ENCODE assay signal across 1 cellular context in the genomic region with DNA sequence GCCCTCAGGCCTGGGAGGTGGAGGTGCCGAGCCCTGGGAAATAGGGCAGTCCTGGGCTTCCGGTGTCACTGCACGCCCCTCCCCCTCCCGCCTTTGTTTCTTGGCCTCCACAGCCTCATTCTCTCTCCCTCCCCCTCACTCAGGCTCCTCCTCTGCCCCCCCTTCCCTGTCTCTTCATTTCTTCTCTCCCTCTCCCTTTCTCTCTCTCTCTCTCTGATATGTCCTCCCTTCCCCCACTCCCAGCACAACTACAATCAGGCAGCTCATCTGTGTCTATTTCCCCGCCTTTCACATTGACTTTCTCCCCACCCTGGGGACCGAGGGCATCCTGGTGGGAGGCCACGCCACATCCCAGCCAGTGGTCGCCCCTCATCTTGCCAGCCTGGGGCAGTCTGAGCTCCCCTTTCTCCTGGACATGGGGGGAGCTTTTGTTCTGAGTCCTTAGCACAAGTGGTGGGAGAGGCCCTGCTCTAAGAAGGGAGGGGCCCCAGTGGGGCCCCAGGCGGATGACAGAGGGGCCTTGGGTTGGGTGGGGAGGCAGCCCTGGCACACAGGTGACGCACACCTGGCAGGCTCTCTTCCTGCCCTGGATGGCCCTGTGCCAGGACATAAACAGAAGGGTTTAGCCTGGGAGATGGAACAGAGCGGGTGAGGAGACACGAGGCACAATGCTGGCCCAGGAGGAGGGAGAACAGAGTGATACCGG.
TF ChIP-seq lines count a peak whose summit lies in the region.

No MANE protein-coding gene starts in this region.

TF ChIP-seq in K562, 482 proteins besides CTCF, POLR2A, EP300 and RAD21 (continued from another document and continues in another):
- no peak for TF ChIP-seq CREB5 (CRISPR knock-in tag; IDR thresholded peaks at IDR 0.05)
- TF ChIP-seq TRIM24 (IDR thresholded peaks at IDR 0.05), result peak; percentile 81 to 86
- TF ChIP-seq PHB (CRISPR knock-in tag; IDR thresholded peaks at IDR 0.05), result no peak
- TF ChIP-seq MYBL2 (IDR thresholded peaks at IDR 0.05; ENCODE audit: low read depth), result no peak
- no peak for TF ChIP-seq MYBL2 (CRISPR knock-in tag; IDR thresholded peaks at IDR 0.05; ENCODE audit: borderline replicate concordance)
- TF ChIP-seq, protein P1, sequence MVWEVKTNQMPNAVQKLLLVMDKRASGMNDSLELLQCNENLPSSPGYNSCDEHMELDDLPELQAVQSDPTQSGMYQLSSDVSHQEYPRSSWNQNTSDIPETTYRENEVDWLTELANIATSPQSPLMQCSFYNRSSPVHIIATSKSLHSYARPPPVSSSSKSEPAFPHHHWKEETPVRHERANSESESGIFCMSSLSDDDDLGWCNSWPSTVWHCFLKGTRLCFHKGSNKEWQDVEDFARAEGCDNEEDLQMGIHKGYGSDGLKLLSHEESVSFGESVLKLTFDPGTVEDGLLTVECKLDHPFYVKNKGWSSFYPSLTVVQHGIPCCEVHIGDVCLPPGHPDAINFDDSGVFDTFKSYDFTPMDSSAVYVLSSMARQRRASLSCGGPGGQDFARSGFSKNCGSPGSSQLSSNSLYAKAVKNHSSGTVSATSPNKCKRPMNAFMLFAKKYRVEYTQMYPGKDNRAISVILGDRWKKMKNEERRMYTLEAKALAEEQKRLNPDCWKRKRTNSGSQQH (CRISPR knock-in tag; IDR thresholded peaks at IDR 0.05), result 0 out of 2 replicates have a peak, but pooled peaks have one; percentile 27
- TF ChIP-seq NR1H2 (CRISPR knock-in tag; IDR thresholded peaks at IDR 0.05), result no peak
- TF ChIP-seq ZNF124 (CRISPR knock-in tag; IDR thresholded peaks at IDR 0.05), result no peak
- TF ChIP-seq BRD4 (IDR thresholded peaks at IDR 0.05), result no peak
- TF ChIP-seq PYGO2 (tag; IDR thresholded peaks at IDR 0.05), result no peak
- no peak for TF ChIP-seq USF1 (CRISPR knock-in tag; IDR thresholded peaks at IDR 0.05)
- TF ChIP-seq EHMT2 (IDR thresholded peaks at IDR 0.05), result peak; percentile 67
- TF ChIP-seq GATAD2B (IDR thresholded peaks at IDR 0.05; ENCODE audit: borderline replicate concordance), result no peak
- TF ChIP-seq MTA2 (IDR thresholded peaks at IDR 0.05; ENCODE audit: low read depth), result peak; percentile 76
- no peak for TF ChIP-seq MEF2D (tag; conservative IDR thresholded peaks at IDR 0.05; ENCODE audit: low read depth)
- TF ChIP-seq MBD1 (CRISPR knock-in tag; IDR thresholded peaks at IDR 0.05), result no peak
- no peak for TF ChIP-seq ZNF41 (CRISPR knock-in tag; conservative IDR thresholded peaks at IDR 0.05)
- no peak for TF ChIP-seq SMARCC2 (IDR thresholded peaks at IDR 0.05; ENCODE audit: low read depth)
- no peak for TF ChIP-seq YBX1 (IDR thresholded peaks at IDR 0.05)
- no peak for TF ChIP-seq ELK1 (CRISPR knock-in tag; IDR thresholded peaks at IDR 0.05)
- TF ChIP-seq ATF4 (CRISPR knock-in tag; IDR thresholded peaks at IDR 0.05), result no peak
- no peak for TF ChIP-seq KDM2B (CRISPR knock-in tag; IDR thresholded peaks at IDR 0.05)
- peak; percentile 7; the same call in 1 of the 2 replicates for TF ChIP-seq POLR2G (IDR thresholded peaks at IDR 0.05; ENCODE audit: low read depth, low read length)
- no peak for TF ChIP-seq PTRF (tag; IDR thresholded peaks at IDR 0.05)
- no peak for TF ChIP-seq ATF6 (CRISPR knock-in tag; IDR thresholded peaks at IDR 0.05)
- no peak for TF ChIP-seq CHD1 (IDR thresholded peaks at IDR 0.05; ENCODE audit: low read length)
- no peak for TF ChIP-seq DMBX1 (CRISPR knock-in tag; IDR thresholded peaks at IDR 0.05; ENCODE audit: borderline replicate concordance)
- no peak for TF ChIP-seq ELF4 (CRISPR knock-in tag; IDR thresholded peaks at IDR 0.05)
- no peak for TF ChIP-seq C11orf30 (IDR thresholded peaks at IDR 0.05; ENCODE audit: low read depth)
- TF ChIP-seq, protein P2, sequence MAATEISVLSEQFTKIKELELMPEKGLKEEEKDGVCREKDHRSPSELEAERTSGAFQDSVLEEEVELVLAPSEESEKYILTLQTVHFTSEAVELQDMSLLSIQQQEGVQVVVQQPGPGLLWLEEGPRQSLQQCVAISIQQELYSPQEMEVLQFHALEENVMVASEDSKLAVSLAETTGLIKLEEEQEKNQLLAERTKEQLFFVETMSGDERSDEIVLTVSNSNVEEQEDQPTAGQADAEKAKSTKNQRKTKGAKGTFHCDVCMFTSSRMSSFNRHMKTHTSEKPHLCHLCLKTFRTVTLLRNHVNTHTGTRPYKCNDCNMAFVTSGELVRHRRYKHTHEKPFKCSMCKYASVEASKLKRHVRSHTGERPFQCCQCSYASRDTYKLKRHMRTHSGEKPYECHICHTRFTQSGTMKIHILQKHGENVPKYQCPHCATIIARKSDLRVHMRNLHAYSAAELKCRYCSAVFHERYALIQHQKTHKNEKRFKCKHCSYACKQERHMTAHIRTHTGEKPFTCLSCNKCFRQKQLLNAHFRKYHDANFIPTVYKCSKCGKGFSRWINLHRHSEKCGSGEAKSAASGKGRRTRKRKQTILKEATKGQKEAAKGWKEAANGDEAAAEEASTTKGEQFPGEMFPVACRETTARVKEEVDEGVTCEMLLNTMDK (IDR thresholded peaks at IDR 0.05; ENCODE audit: borderline replicate concordance, insufficient read depth, low read depth, low read length, poor library complexity, severe bottlenecking), result no peak
- TF ChIP-seq HMG20B (CRISPR knock-in tag; IDR thresholded peaks at IDR 0.05), result no peak
- no peak for TF ChIP-seq ZNF184 (CRISPR knock-in tag; IDR thresholded peaks at IDR 0.05)
- TF ChIP-seq PREB (CRISPR knock-in tag; IDR thresholded peaks at IDR 0.05), result no peak
- TF ChIP-seq, protein P3, sequence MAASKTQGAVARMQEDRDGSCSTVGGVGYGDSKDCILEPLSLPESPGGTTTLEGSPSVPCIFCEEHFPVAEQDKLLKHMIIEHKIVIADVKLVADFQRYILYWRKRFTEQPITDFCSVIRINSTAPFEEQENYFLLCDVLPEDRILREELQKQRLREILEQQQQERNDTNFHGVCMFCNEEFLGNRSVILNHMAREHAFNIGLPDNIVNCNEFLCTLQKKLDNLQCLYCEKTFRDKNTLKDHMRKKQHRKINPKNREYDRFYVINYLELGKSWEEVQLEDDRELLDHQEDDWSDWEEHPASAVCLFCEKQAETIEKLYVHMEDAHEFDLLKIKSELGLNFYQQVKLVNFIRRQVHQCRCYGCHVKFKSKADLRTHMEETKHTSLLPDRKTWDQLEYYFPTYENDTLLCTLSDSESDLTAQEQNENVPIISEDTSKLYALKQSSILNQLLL (CRISPR knock-in tag; IDR thresholded peaks at IDR 0.05; ENCODE audit: borderline replicate concordance), result no peak
- no peak for TF ChIP-seq NFYB (IDR thresholded peaks at IDR 0.05; ENCODE audit: extremely low read depth, insufficient read length)
- TF ChIP-seq GABPA (tag; conservative IDR thresholded peaks at IDR 0.05; ENCODE audit: low read depth), result peak; percentile 57; the same call in 1 of the 2 replicates
- TF ChIP-seq ZNF175 (CRISPR knock-in tag; IDR thresholded peaks at IDR 0.05; ENCODE audit: low read depth), result no peak
- 0 out of 2 replicates have a peak, but pooled peaks have one; percentile 33 for TF ChIP-seq POLR2AphosphoS5 (IDR thresholded peaks at IDR 0.05; ENCODE audit: control insufficient read depth, insufficient read depth, low read depth, low read length)
- TF ChIP-seq BHLHE40 (IDR thresholded peaks at IDR 0.05; ENCODE audit: low read length), result no peak
- TF ChIP-seq PML (IDR thresholded peaks at IDR 0.05; ENCODE audit: low read length), result no peak
- TF ChIP-seq MAFK (IDR thresholded peaks at IDR 0.05; ENCODE audit: low read length), result no peak
- TF ChIP-seq ZBTB5 (IDR thresholded peaks at IDR 0.05), result no peak
- peak; percentile 72 for TF ChIP-seq NCOR1 (IDR thresholded peaks at IDR 0.05)
- TF ChIP-seq KLF13 (tag; IDR thresholded peaks at IDR 0.05; ENCODE audit: borderline replicate concordance, low read depth), result no peak
- TF ChIP-seq ASH1L (IDR thresholded peaks at IDR 0.05; ENCODE audit: borderline replicate concordance, low read depth, partially characterized antibody), result peak; percentile 32
- no peak for TF ChIP-seq KAT7 (CRISPR knock-in tag; IDR thresholded peaks at IDR 0.05; ENCODE audit: borderline replicate concordance)
- no peak; the same call in 1 of the 2 replicates for TF ChIP-seq ZFX (CRISPR knock-in tag; IDR thresholded peaks at IDR 0.05)
- no peak for TF ChIP-seq HEY1 (CRISPR knock-in tag; IDR thresholded peaks at IDR 0.05; ENCODE audit: borderline replicate concordance)
- 0 out of 2 replicates have a peak, but pooled peaks have one; percentile 27 for TF ChIP-seq ATF7 (IDR thresholded peaks at IDR 0.05)
- no peak for TF ChIP-seq RFX5 (IDR thresholded peaks at IDR 0.05; ENCODE audit: low read depth, low read length)
- 0 out of 2 replicates have a peak, but pooled peaks have one; percentile 24 for TF ChIP-seq TRIM28 (IDR thresholded peaks at IDR 0.05)
